ENCODE assay signal across 2 cellular contexts in genomic region chr2:191225690-191226089, GRCh38.
TF ChIP-seq lines count a peak whose summit lies in the region.

No MANE protein-coding gene starts in this region.

TF ChIP-seq in A549, 52 proteins besides CTCF, POLR2A, EP300 and RAD21 (continued from another document):
- TF ChIP-seq SREBF2 (IDR thresholded peaks at IDR 0.05) (no peak), FOSB (CRISPR knock-in tag; IDR thresholded peaks at IDR 0.05) (no peak), HDAC2 (IDR thresholded peaks at IDR 0.05) (no peak), NFE2L2 (conservative IDR thresholded peaks at IDR 0.05; ENCODE audit: low read length) (no peak), POLR2AphosphoS2 (conservative IDR thresholded peaks at IDR 0.05; ENCODE audit: low read length) (no peak), ZNF302 (CRISPR knock-in tag; IDR thresholded peaks at IDR 0.05) (no peak)
- TF ChIP-seq, protein P1, sequence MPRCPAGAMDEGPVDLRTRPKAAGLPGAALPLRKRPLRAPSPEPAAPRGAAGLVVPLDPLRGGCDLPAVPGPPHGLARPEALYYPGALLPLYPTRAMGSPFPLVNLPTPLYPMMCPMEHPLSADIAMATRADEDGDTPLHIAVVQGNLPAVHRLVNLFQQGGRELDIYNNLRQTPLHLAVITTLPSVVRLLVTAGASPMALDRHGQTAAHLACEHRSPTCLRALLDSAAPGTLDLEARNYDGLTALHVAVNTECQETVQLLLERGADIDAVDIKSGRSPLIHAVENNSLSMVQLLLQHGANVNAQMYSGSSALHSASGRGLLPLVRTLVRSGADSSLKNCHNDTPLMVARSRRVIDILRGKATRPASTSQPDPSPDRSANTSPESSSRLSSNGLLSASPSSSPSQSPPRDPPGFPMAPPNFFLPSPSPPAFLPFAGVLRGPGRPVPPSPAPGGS (IDR thresholded peaks at IDR 0.05): no peak

TF ChIP-seq in WTC11, 78 proteins besides CTCF, POLR2A, EP300 and RAD21 (continued from another document):
- TF ChIP-seq ZBTB21 (CRISPR knock-in tag; IDR thresholded peaks at IDR 0.05; ENCODE audit: borderline replicate concordance): no peak
- TF ChIP-seq, protein P2, sequence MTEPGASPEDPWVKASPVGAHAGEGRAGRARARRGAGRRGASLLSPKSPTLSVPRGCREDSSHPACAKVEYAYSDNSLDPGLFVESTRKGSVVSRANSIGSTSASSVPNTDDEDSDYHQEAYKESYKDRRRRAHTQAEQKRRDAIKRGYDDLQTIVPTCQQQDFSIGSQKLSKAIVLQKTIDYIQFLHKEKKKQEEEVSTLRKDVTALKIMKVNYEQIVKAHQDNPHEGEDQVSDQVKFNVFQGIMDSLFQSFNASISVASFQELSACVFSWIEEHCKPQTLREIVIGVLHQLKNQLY (CRISPR knock-in tag; IDR thresholded peaks at IDR 0.05): no peak
- TF ChIP-seq NR2C2 (CRISPR knock-in tag; IDR thresholded peaks at IDR 0.05): no peak
- TF ChIP-seq ZNF219 (CRISPR knock-in tag; IDR thresholded peaks at IDR 0.05; ENCODE audit: borderline replicate concordance): no peak
TF ChIP-seq in WTC11: peak in this region for 0.
